ENCODE assay signal across 8 cellular contexts in genomic region chr3:129975332-129976090, GRCh38. TPM values are rescaled to one million over a fixed set of nuclear protein-coding genes. Genes with fewer than 3 reads are reported as not detected.
DNase-seq lines count a peak whose midpoint lies in the region; TF ChIP-seq lines count a peak whose summit lies in the region.

No MANE protein-coding gene starts in this region.

- no peaks in the 10 kb centered on the region for H3K36me3 Mint-ChIP-seq in T-helper 2 cell treated with Interferon-gamma antibody and Interleukin-4, amounts not matched to agents 5 μg/mL and 100 μg/mL, for 36 hours (ENCODE audit: low read depth)
- H3K36me3 Mint-ChIP-seq in glutamatergic neuron (ENCODE audit: unreplicated experiment): peaks cover 5% of the 10 kb centered on the region

- peaks cover 4 to 5% of the 10 kb centered on the region in 2 experiments for H3K4me1 ChIP-seq in trophoblast cell (ENCODE audit: control insufficient read depth in 1 of 2, insufficient read depth in 2 of 2, low read length in 2 of 2)

- H3K4me3 Mint-ChIP-seq in T-helper 2 cell treated with Interferon-gamma antibody and Interleukin-4, amounts not matched to agents 5 μg/mL and 100 μg/mL, for 36 hours: peak overlapping the region; percentile 63
- H3K4me3 Mint-ChIP-seq in glutamatergic neuron (ENCODE audit: unreplicated experiment): peak overlapping the region; percentile 82

- H2AFZ ChIP-seq in trophoblast cell (ENCODE audit: insufficient read depth, low read length, poor library complexity): no peak overlapping the region

- peaks cover 60% of the 10 kb centered on the region for H3K27me3 Mint-ChIP-seq in T-helper 2 cell treated with Interferon-gamma antibody and Interleukin-4, amounts not matched to agents 5 μg/mL and 100 μg/mL, for 36 hours (ENCODE audit: low read depth)
- H3K27me3 Mint-ChIP-seq in glutamatergic neuron (ENCODE audit: unreplicated experiment): peaks cover 23% of the 10 kb centered on the region

- peaks cover 5% of the 10 kb centered on the region for H3K4me1 Mint-ChIP-seq in T-helper 2 cell treated with Interferon-gamma antibody and Interleukin-4, amounts not matched to agents 5 μg/mL and 100 μg/mL, for 36 hours (ENCODE audit: low read depth)
- H3K4me1 Mint-ChIP-seq in glutamatergic neuron (ENCODE audit: low read depth, unreplicated experiment): no peaks in the 10 kb centered on the region

- WGBS in trophoblast cell (ENCODE audit: extremely low coverage, insufficient coverage, insufficient read length): no CpG with 5 or more reads among the region's 62 CpGs

- no peak overlapping the region for H3K4me3 ChIP-seq in trophoblast cell (ENCODE audit: low read depth, low read length)

- no peaks in the 10 kb centered on the region for H3K36me3 ChIP-seq in trophoblast cell (ENCODE audit: control insufficient read depth in 1 of 2, insufficient read depth in 2 of 2, low read length in 2 of 2)

- no peaks in the 10 kb centered on the region for H3K79me1 ChIP-seq in trophoblast cell (ENCODE audit: low read length)

- H3K4ac ChIP-seq in trophoblast cell (ENCODE audit: low read depth, low read length): no peak overlapping the region

- H3K79me2 ChIP-seq in trophoblast cell (ENCODE audit: control insufficient read depth, insufficient read depth, low read length, poor library complexity): no peaks in the 10 kb centered on the region

- no peak overlapping the region for H4K91ac ChIP-seq in trophoblast cell (ENCODE audit: low read depth, low read length)

- peaks cover 9% of the 10 kb centered on the region for H3K9me3 ChIP-seq in trophoblast cell (ENCODE audit: insufficient read depth, low read depth, low read length)

- H3K23ac ChIP-seq in trophoblast cell (ENCODE audit: low read length): no peak overlapping the region

- DNase-seq in COLO668 (lab: John Stamatoyannopoulos, UW; ENCODE audit: unreplicated experiment): peak; percentile 28
- no peak for DNase-seq in T-helper 2 cell treated with Interferon-gamma antibody and Interleukin-4, amounts not matched to agents 5 μg/mL and 100 μg/mL, for 36 hours (ENCODE audit: low spot score)
- DNase-seq in glutamatergic neuron: peak; percentile 72
- no peak for DNase-seq in trophoblast cell
- DNase-seq in EL: no peak
- DNase-seq in HuH-7 (ENCODE audit: low spot score): no peak
- DNase-seq in NK-92 (lab: John Stamatoyannopoulos, UW; ENCODE audit: unreplicated experiment): no peak
- DNase-seq in GM03348 (ENCODE audit: low spot score): no peak

- no peaks in the 10 kb centered on the region for H3K9me3 Mint-ChIP-seq in T-helper 2 cell treated with Interferon-gamma antibody and Interleukin-4, amounts not matched to agents 5 μg/mL and 100 μg/mL, for 36 hours
- H3K9me3 Mint-ChIP-seq in glutamatergic neuron (ENCODE audit: unreplicated experiment): peaks cover 5% of the 10 kb centered on the region

- no peak overlapping the region for H4K12ac ChIP-seq in trophoblast cell (ENCODE audit: low read depth, low read length)

- H3K27ac Mint-ChIP-seq in T-helper 2 cell treated with Interferon-gamma antibody and Interleukin-4, amounts not matched to agents 5 μg/mL and 100 μg/mL, for 36 hours: no peak overlapping the region
- no peak overlapping the region for H3K27ac Mint-ChIP-seq in glutamatergic neuron (ENCODE audit: unreplicated experiment)

- H2BK5ac ChIP-seq in trophoblast cell (ENCODE audit: low read depth, low read length, poor library complexity): no peak overlapping the region

- H2BK120ac ChIP-seq in trophoblast cell (ENCODE audit: insufficient read depth, low read length, poor library complexity): no peak overlapping the region

- H2AK5ac ChIP-seq in trophoblast cell (ENCODE audit: low read length): no peak overlapping the region

- no peak overlapping the region for H4K8ac ChIP-seq in trophoblast cell (ENCODE audit: low read depth, low read length)

- H3K27me3 ChIP-seq in trophoblast cell (ENCODE audit: insufficient read depth, low read length): peaks cover 57% of the 10 kb centered on the region

- H3K27ac ChIP-seq in trophoblast cell (ENCODE audit: low read depth, low read length): no peak overlapping the region

- H3K18ac ChIP-seq in trophoblast cell (ENCODE audit: low read length): no peak overlapping the region

- TF ChIP-seq CTCF in glutamatergic neuron (IDR thresholded peaks at IDR 0.05; ENCODE audit: partially characterized antibody, unreplicated experiment): no peak

- H2BK12ac ChIP-seq in trophoblast cell (ENCODE audit: low read length): no peak overlapping the region

- H3K14ac ChIP-seq in trophoblast cell (ENCODE audit: low read length): no peak overlapping the region

- no peak overlapping the region for H3K9ac ChIP-seq in trophoblast cell (ENCODE audit: low read length)

- peak overlapping the region; percentile 16 for H3K4me2 ChIP-seq in trophoblast cell (ENCODE audit: low read length)

RNA-seq across cellular contexts. Expression of gene TRH, which starts 1.0 kb away (rescaled TPM):
- total RNA-seq in glutamatergic neuron (ENCODE audit: unreplicated experiment): 1.7 TPM
- 0.08 and 0.12 TPM in 2 replicates for polyA plus RNA-seq in trophoblast cell (2013)

Comparison
In these comparisons a context has a peak if more than half of its experiments do, and no peak if none do; other contexts are left out.
1. DNase-seq: peak in COLO668 (single experiment) and glutamatergic neuron (single experiment); none in T-helper 2 cell treated with Interferon-gamma antibody and Interleukin-4, amounts not matched to agents 5 μg/mL and 100 μg/mL, for 36 hours (single experiment), trophoblast cell (0 of 2), EL (single experiment), HuH-7 (single experiment), NK-92 (single experiment) and GM03348 (single experiment).